ENCODE assay signal across 8 cellular contexts in the genomic region with DNA sequence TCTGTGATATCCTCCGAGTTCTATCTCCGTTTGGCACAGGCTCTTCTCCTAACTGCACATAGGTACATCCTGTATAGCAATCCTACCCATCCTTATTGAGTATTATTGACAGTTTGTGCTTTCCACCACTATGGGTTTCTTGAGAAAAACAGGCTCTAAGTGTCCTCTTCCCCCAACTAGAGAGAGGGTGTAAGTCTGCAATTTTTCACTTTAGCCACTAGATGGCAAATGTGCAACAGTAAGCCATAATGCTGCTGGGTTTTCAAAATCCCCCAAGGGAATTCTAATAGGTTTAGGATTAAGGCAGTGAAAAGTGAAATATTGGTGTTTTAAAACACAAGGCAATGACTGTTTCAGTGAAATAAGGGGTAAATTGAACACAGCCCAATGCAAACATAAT.
DNase-seq lines count a peak whose midpoint lies in the region; ATAC-seq and TF ChIP-seq lines count a peak whose summit lies in the region.

No MANE protein-coding gene starts in this region.

- DNase-seq in heart right ventricle (no peak), left cardiac atrium (no peak), HFFc6 (peak; percentile 15), NCI-H1092 treated with DMSO at 0.1 percent for 48 hours (lab: John Stamatoyannopoulos, UW) (peak; percentile 30), brain microvascular endothelial cell (peak; percentile 0)
- DNase-seq in activated T-helper 1 cell treated with anti-CD3 and anti-CD28 coated beads, Interleukin-12 subunit alpha, Interleukin-12 subunit beta, Interleukin-2, Interleukin-4 antibody, amounts not matched to agents 30 ng/mL and 10 ng/mL and 1 ng/mL, durations not matched to agents 14 hours and 24 hours and 36 hours (ENCODE audit: low spot score) = no peak
- no peak for DNase-seq in stimulated activated CD4-positive, alpha-beta T cell treated with anti-CD3 and anti-CD28 coated beads, Interleukin-4, amount 100 ng/mL, for 24 hours

- H3K4me3 Mint-ChIP-seq in HFFc6 (no peak overlapping the region), nephron (no peak overlapping the region)
- H3K4me3 Mint-ChIP-seq in activated T-helper 1 cell treated with anti-CD3 and anti-CD28 coated beads, Interleukin-12 subunit alpha, Interleukin-12 subunit beta, Interleukin-2, Interleukin-4 antibody, amounts not matched to agents 30 ng/mL and 10 ng/mL and 1 ng/mL, durations not matched to agents 14 hours and 24 hours and 36 hours = no peak overlapping the region

- H3K4me1 ChIP-seq in heart right ventricle = no peaks in the 10 kb centered on the region

- H3K27me3 ChIP-seq in heart right ventricle (peaks cover 0 to 40% (median 0%) of the 10 kb centered on the region in 7 donors), brain microvascular endothelial cell (replicated peaks) (no peaks in the 10 kb centered on the region)

- intact Hi-C loops in heart right ventricle (cut with DNase I) (no loop called here), left cardiac atrium (cut with DNase I) (no loop called here)
- intact Hi-C loops in activated T-helper 1 cell treated with anti-CD3 and anti-CD28 coated beads, Interleukin-12 subunit alpha, Interleukin-12 subunit beta, Interleukin-2, Interleukin-4 antibody, amounts not matched to agents 30 ng/mL and 10 ng/mL and 1 ng/mL, durations not matched to agents 14 hours and 24 hours and 36 hours (cut with micrococcal nuclease) = no loop called here

- H3K4me1 Mint-ChIP-seq in HFFc6 (ENCODE audit: low read depth) = no peaks in the 10 kb centered on the region
- no peaks in the 10 kb centered on the region for H3K4me1 Mint-ChIP-seq in nephron
- no peaks in the 10 kb centered on the region for H3K4me1 Mint-ChIP-seq in activated T-helper 1 cell treated with anti-CD3 and anti-CD28 coated beads, Interleukin-12 subunit alpha, Interleukin-12 subunit beta, Interleukin-2, Interleukin-4 antibody, amounts not matched to agents 30 ng/mL and 10 ng/mL and 1 ng/mL, durations not matched to agents 14 hours and 24 hours and 36 hours (ENCODE audit: low read depth)

- H3K36me3 ChIP-seq in heart right ventricle (no peaks in the 10 kb centered on the region), brain microvascular endothelial cell (replicated peaks) (no peaks in the 10 kb centered on the region)

- H3K4me3 ChIP-seq in heart right ventricle (no peak overlapping the region), brain microvascular endothelial cell (ENCODE audit: low read depth, low read length) (no peak overlapping the region)

- H3K27ac ChIP-seq in heart right ventricle (no peak overlapping the region), brain microvascular endothelial cell (no peak overlapping the region)

- H3K27ac Mint-ChIP-seq in HFFc6 (no peak overlapping the region), nephron (no peak overlapping the region)
- no peak overlapping the region for H3K27ac Mint-ChIP-seq in activated T-helper 1 cell treated with anti-CD3 and anti-CD28 coated beads, Interleukin-12 subunit alpha, Interleukin-12 subunit beta, Interleukin-2, Interleukin-4 antibody, amounts not matched to agents 30 ng/mL and 10 ng/mL and 1 ng/mL, durations not matched to agents 14 hours and 24 hours and 36 hours

- H3K9me3 Mint-ChIP-seq in HFFc6 = no peaks in the 10 kb centered on the region
- no peaks in the 10 kb centered on the region for H3K9me3 Mint-ChIP-seq in nephron
- no peaks in the 10 kb centered on the region for H3K9me3 Mint-ChIP-seq in activated T-helper 1 cell treated with anti-CD3 and anti-CD28 coated beads, Interleukin-12 subunit alpha, Interleukin-12 subunit beta, Interleukin-2, Interleukin-4 antibody, amounts not matched to agents 30 ng/mL and 10 ng/mL and 1 ng/mL, durations not matched to agents 14 hours and 24 hours and 36 hours

- ATAC-seq in heart right ventricle = no peak
- ATAC-seq in left cardiac atrium = no peak

- no peaks in the 10 kb centered on the region for H3K36me3 Mint-ChIP-seq in HFFc6 (ENCODE audit: low read depth)
- no peaks in the 10 kb centered on the region for H3K36me3 Mint-ChIP-seq in nephron (ENCODE audit: low read depth)
- no peaks in the 10 kb centered on the region for H3K36me3 Mint-ChIP-seq in activated T-helper 1 cell treated with anti-CD3 and anti-CD28 coated beads, Interleukin-12 subunit alpha, Interleukin-12 subunit beta, Interleukin-2, Interleukin-4 antibody, amounts not matched to agents 30 ng/mL and 10 ng/mL and 1 ng/mL, durations not matched to agents 14 hours and 24 hours and 36 hours (ENCODE audit: low read depth)

- H3K27me3 Mint-ChIP-seq in HFFc6 (ENCODE audit: insufficient read depth) (no peaks in the 10 kb centered on the region; the same call in 1 of the 2 replicates), nephron (ENCODE audit: low read depth) (no peaks in the 10 kb centered on the region)
- no peaks in the 10 kb centered on the region for H3K27me3 Mint-ChIP-seq in activated T-helper 1 cell treated with anti-CD3 and anti-CD28 coated beads, Interleukin-12 subunit alpha, Interleukin-12 subunit beta, Interleukin-2, Interleukin-4 antibody, amounts not matched to agents 30 ng/mL and 10 ng/mL and 1 ng/mL, durations not matched to agents 14 hours and 24 hours and 36 hours (ENCODE audit: insufficient read depth)

- no peaks in the 10 kb centered on the region for H3K9me3 ChIP-seq in heart right ventricle

- WGBS in heart right ventricle, 2 donors = 42 to 53% methylated on average over 2 of the region's 2 CpGs

- in situ Hi-C loops in brain microvascular endothelial cell (cut with HindIII; ENCODE audit: low pct_ligation_motif_present, low sequenced_read_pairs) = no loop called here

- TF ChIP-seq CTCF in heart right ventricle (IDR thresholded peaks at IDR 0.05) = peak in 7 of 9 donors; percentile 31 to 71 (median 47)
- peak; percentile 74 for TF ChIP-seq CTCF in HFFc6 (IDR thresholded peaks at IDR 0.05)
- peak; percentile 68 for TF ChIP-seq CTCF in brain microvascular endothelial cell (IDR thresholded peaks at IDR 0.05; ENCODE audit: low read depth, low read length, missing control alignments)
- peak; percentile 70 to 81 (median 71) for TF ChIP-seq CTCF in nephron (IDR thresholded peaks at IDR 0.05; ENCODE audit: unreplicated experiment in 3 of 3)

Comparison
In these comparisons a context has a peak if more than half of its experiments do, and no peak if none do; other contexts are left out.
1. DNase-seq: peak in HFFc6 (single experiment), NCI-H1092 treated with DMSO at 0.1 percent for 48 hours (single experiment) and brain microvascular endothelial cell (single experiment); none in heart right ventricle (0 of 2), left cardiac atrium (single experiment), activated T-helper 1 cell treated with anti-CD3 and anti-CD28 coated beads, Interleukin-12 subunit alpha, Interleukin-12 subunit beta, Interleukin-2, Interleukin-4 antibody, amounts not matched to agents 30 ng/mL and 10 ng/mL and 1 ng/mL, durations not matched to agents 14 hours and 24 hours and 36 hours (single experiment) and stimulated activated CD4-positive, alpha-beta T cell treated with anti-CD3 and anti-CD28 coated beads, Interleukin-4, amount 100 ng/mL, for 24 hours (single experiment).
2. Peak in every context shown above with its lines, with median percentiles within 50 percentile points of each other: CTCF ChIP-seq.